ENCODE assay signal across 15 cellular contexts in the genomic region with DNA sequence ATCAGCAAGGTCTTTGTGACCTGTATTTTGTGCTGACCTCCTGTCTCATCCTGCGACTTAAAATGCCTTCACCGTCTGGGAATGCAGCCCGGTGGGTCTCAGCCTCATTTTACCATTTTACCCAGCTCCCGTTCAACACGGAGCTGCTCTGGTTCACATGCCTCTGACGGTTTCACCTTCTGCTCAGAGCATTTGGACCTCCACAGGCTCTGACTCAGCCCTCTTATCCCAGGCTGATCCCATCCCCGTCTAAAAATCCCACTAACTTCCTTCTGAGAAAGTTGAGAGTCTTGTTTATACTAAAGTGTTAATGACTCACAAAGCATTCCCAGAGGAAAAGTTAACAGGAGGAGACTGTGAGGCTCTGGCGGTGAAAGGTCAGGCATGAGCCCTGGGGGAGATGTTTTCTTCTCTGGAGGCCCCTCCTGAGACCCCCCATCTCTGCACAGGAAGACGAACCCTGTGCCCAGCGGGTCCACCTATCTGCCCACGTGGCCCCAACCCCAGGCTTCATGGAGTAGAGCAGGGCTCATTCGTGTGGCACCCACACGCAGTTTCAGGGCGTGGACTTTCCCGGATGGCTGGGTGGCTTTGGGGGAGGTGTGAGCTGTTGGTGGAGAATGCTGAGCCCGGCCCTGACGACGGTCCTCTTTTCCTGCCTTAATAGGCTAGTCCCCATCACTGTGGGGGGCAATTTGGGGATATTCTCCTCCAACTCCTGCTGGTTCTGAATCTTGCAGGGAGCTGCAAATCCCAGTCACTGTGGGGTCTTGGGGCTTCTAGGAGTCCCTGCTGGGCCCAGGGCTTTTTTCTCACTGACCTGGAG. TPM values are rescaled to one million over a fixed set of nuclear protein-coding genes. Genes with fewer than 3 reads are reported as not detected.
DNase-seq lines count a peak whose midpoint lies in the region; ATAC-seq and TF ChIP-seq lines count a peak whose summit lies in the region.
"Had no signal": no experiment of that assay in that cellular context is flagged by ENCODE, and none has a peak within 500 bp of the region (broad histone marks: within the 10 kb centered on the region; RNA-seq: fewer than 3 reads in every experiment).

No MANE protein-coding gene starts in this region.

- no peaks in the 10 kb centered on the region for H3K9me3 ChIP-seq in trophoblast cell (ENCODE audit: insufficient read depth, low read depth, low read length)
- H3K9me3 ChIP-seq in gastrocnemius medialis = no peaks in the 10 kb centered on the region

- peak overlapping the region; percentile 13 for H3K4me2 ChIP-seq in trophoblast cell (ENCODE audit: low read length)

- H2AK5ac ChIP-seq in trophoblast cell (ENCODE audit: low read length) = peak overlapping the region; percentile 88

- peak overlapping the region; percentile 82 for H4K12ac ChIP-seq in trophoblast cell (ENCODE audit: low read depth, low read length)

- peak overlapping the region; percentile 94 for H3K14ac ChIP-seq in trophoblast cell (ENCODE audit: low read length)

- H4K91ac ChIP-seq in trophoblast cell (ENCODE audit: low read depth, low read length) = peak overlapping the region; percentile 100

- no peak overlapping the region for H3K4me3 ChIP-seq in epithelial cell of proximal tubule (ENCODE audit: low read depth, low read length)
- no peak overlapping the region for H3K4me3 ChIP-seq in trophoblast cell (ENCODE audit: low read depth, low read length)
- H3K4me3 ChIP-seq in gastrocnemius medialis = no peak overlapping the region
- H3K4me3 ChIP-seq: SK-N-MC had no signal

- H3K36me3 ChIP-seq in trophoblast cell (ENCODE audit: control insufficient read depth in 1 of 2, insufficient read depth in 2 of 2, low read length in 2 of 2) (no peaks in the 10 kb centered on the region), gastrocnemius medialis (no peaks in the 10 kb centered on the region)

- ATAC-seq in GM19463 (IDR thresholded peaks at IDR 0.05; ENCODE audit: unreplicated experiment) (no peak), left lobe of liver (no peak), gastrocnemius medialis (no peak)

- H2BK120ac ChIP-seq in trophoblast cell (ENCODE audit: insufficient read depth, low read length, poor library complexity) = peak overlapping the region; percentile 91

- H3K4me1 ChIP-seq in trophoblast cell (ENCODE audit: control insufficient read depth in 1 of 2, insufficient read depth in 2 of 2, low read length in 2 of 2) (peaks cover 74 to 75% of the 10 kb centered on the region in 2 experiments), gastrocnemius medialis (no peaks in the 10 kb centered on the region)

- DNase-seq in ELR (ENCODE audit: low read depth) (peak; percentile 97), NCI-H460 (ENCODE audit: extremely low read depth, low read depth) (peak; percentile 89), epithelial cell of proximal tubule (ENCODE audit: low read depth) (peak; percentile 91), trophoblast cell (peak; percentile 97), left lobe of liver (ENCODE audit: low spot score) (no peak), gastrocnemius medialis (no peak), DMS153 (lab: John Stamatoyannopoulos, UW) (no peak)
- DNase-seq: erythroblast, GDM1, NCI-H2107 had no signal

- peak overlapping the region; percentile 93 for H3K18ac ChIP-seq in trophoblast cell (ENCODE audit: low read length)

- in situ Hi-C loops in gastrocnemius medialis (cut with MboI; ENCODE audit: low sequenced_read_pairs in 4 of 4) = no loop called here

- no peak for TF ChIP-seq POLR2A in gastrocnemius medialis (IDR thresholded peaks at IDR 0.05)

- H2AFZ ChIP-seq in trophoblast cell (ENCODE audit: insufficient read depth, low read length, poor library complexity) = peak overlapping the region; percentile 56

- peak overlapping the region; percentile 87 for H4K8ac ChIP-seq in trophoblast cell (ENCODE audit: low read depth, low read length)

- peak overlapping the region; percentile 100 for H3K27ac ChIP-seq in trophoblast cell (ENCODE audit: low read depth, low read length)
- no peak overlapping the region for H3K27ac ChIP-seq in gastrocnemius medialis
- H3K27ac ChIP-seq: SK-N-MC had no signal

- peaks cover 23% of the 10 kb centered on the region for H3K79me2 ChIP-seq in trophoblast cell (ENCODE audit: control insufficient read depth, insufficient read depth, low read length, poor library complexity)

- no peaks in the 10 kb centered on the region for H3K27me3 ChIP-seq in trophoblast cell (ENCODE audit: insufficient read depth, low read length)
- H3K27me3 ChIP-seq in gastrocnemius medialis = peaks cover 28 to 37% (median 36%) of the 10 kb centered on the region in 3 donors

- H3K23ac ChIP-seq in trophoblast cell (ENCODE audit: low read length) = no peak overlapping the region

- H2BK12ac ChIP-seq in trophoblast cell (ENCODE audit: low read length) = peak overlapping the region; percentile 91

- peak overlapping the region; percentile 87 for H3K4ac ChIP-seq in trophoblast cell (ENCODE audit: low read depth, low read length)

- peak overlapping the region; percentile 100 for H2BK5ac ChIP-seq in trophoblast cell (ENCODE audit: low read depth, low read length, poor library complexity)

- WGBS in trophoblast cell (ENCODE audit: extremely low coverage, insufficient coverage, insufficient read length) = no CpG with 5 or more reads among the region's 18 CpGs

- TF ChIP-seq CTCF in epithelial cell of proximal tubule (conservative IDR thresholded peaks at IDR 0.05; ENCODE audit: low read depth, low read length) = no peak
- TF ChIP-seq CTCF in gastrocnemius medialis (IDR thresholded peaks at IDR 0.05 in 4 of 5, conservative IDR thresholded peaks at IDR 0.05 in 1 of 5) = no peak

- no peak overlapping the region for H3K9ac ChIP-seq in trophoblast cell (ENCODE audit: low read length)

- intact Hi-C loops in gastrocnemius medialis (cut with DNase I; ENCODE audit: low total_unique reads) = no loop called here

- peaks cover 75% of the 10 kb centered on the region for H3K79me1 ChIP-seq in trophoblast cell (ENCODE audit: low read length)

RNA-seq across cellular contexts. Expression of a gene that starts 3.3 kb away (rescaled TPM):
- total RNA-seq in NCI-H460 (2014; rRNA removed; shearing (Covaris generic)) = 0.57 TPM in 1 of 2 replicates, not detected in the other
- 1.1 and 4.2 TPM in 2 replicates for polyA plus RNA-seq in NCI-H460 (2014; cell fraction: nucleus; rRNA removed)
- total RNA-seq in epithelial cell of proximal tubule = 1.1 and 10.6 TPM in 2 replicates
- polyA plus RNA-seq in trophoblast cell (2013) = 12.8 and 14.9 TPM in 2 replicates
- not detected for total RNA-seq in left lobe of liver
- total RNA-seq in gastrocnemius medialis = not detected
- total RNA-seq: posterior vena cava, urinary bladder had no signal
- polyA plus RNA-seq: liver had no signal

RNA-seq across cellular contexts. Expression of a gene that starts 16.5 kb away (rescaled TPM):
- total RNA-seq in NCI-H460 (2014; rRNA removed; shearing (Covaris generic)) = 19.0 and 21.1 TPM in 2 replicates
- polyA plus RNA-seq in NCI-H460 (2014; cell fraction: nucleus; rRNA removed) = 24.9 and 34.6 TPM in 2 replicates
- total RNA-seq in epithelial cell of proximal tubule (20.4 and 30.5 TPM in 2 replicates), left lobe of liver (18.2 TPM), gastrocnemius medialis (10 to 100 TPM; 37.1 to 45.7 (median 40.4) TPM)
- 89.1 and 94.0 TPM in 2 replicates for polyA plus RNA-seq in trophoblast cell (2013)

RNA-seq across cellular contexts. Expression of a gene that starts 21.8 kb away (rescaled TPM):
- total RNA-seq in NCI-H460 (2014; rRNA removed; shearing (Covaris generic)) = not detected in 2 replicates
- polyA plus RNA-seq in NCI-H460 (2014; cell fraction: nucleus; rRNA removed) = not detected in 2 replicates
- total RNA-seq in epithelial cell of proximal tubule (1.4 and 4.0 TPM in 2 replicates), left lobe of liver (not detected), gastrocnemius medialis (not detected)
- polyA plus RNA-seq in trophoblast cell (2013) = 40.3 and 44.3 TPM in 2 replicates
- total RNA-seq: posterior vena cava had no signal
- polyA plus RNA-seq: liver had no signal

RNA-seq across cellular contexts. Expression of a gene that starts 40.2 kb away (rescaled TPM):
- total RNA-seq in NCI-H460 (2014; rRNA removed; shearing (Covaris generic)) = 32.3 and 37.4 TPM in 2 replicates
- 436 and 533 TPM in 2 replicates for polyA plus RNA-seq in NCI-H460 (2014; cell fraction: nucleus; rRNA removed)
- 73.3 and 78.6 TPM in 2 replicates for total RNA-seq in epithelial cell of proximal tubule
- 83.1 and 87.4 TPM in 2 replicates for polyA plus RNA-seq in trophoblast cell (2013)
- 42.6 TPM for total RNA-seq in left lobe of liver
- 10 to 100 TPM; 15.2 to 24.4 (median 18.0) TPM for total RNA-seq in gastrocnemius medialis

Comparison
In these comparisons a context has a peak if more than half of its experiments do, and no peak if none do; other contexts are left out.
1. DNase-seq: peak in ELR (single experiment), NCI-H460 (single experiment), epithelial cell of proximal tubule (single experiment) and trophoblast cell (2 of 2); none in left lobe of liver (single experiment), gastrocnemius medialis (0 of 2) and DMS153 (single experiment).